ENCODE assay signal across 7 cellular contexts in the genomic region with DNA sequence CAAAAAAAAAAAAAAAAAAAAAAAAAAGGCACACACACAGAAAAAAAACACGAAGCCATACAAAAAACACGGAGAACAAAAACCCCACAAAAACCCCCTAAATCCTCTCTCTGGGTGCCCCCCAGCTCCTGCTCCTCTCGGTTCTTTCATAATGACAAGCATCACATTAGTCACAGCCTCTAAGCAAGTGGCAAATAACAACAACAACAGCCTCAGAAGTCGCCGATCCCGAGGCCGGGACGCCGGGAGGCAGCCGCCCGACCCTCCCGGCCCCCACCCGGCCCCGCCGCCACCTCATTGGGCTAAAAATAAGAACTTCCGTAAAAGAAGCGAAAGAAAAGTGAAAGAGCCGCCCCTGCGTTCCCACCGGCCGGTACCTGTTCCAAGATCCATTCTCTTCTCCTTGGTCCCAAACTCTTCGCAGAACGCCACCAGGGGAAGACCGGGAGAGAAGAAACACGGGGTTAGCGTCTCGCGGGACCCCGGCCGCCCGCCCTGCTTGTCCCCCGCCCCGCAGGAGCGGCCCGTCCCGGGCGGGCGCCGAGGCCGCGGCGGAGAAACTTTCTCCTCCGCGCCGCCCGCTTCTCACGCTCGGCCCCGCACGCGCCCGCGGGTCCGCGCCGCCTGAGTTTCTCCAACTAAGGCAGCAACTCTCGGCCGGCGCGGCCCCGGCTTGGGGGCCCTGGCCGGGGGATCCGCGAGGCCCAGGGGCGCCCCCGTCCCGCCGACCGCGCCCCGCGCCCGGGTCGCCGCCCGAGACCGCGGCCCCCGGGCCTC.
DNase-seq lines count a peak whose midpoint lies in the region; ATAC-seq and TF ChIP-seq lines count a peak whose summit lies in the region.

No MANE protein-coding gene starts in this region.

- DNase-seq in astrocyte of the hippocampus (ENCODE audit: low read depth, low spot score) = peak; percentile 64
- DNase-seq in left kidney (ENCODE audit: low read depth, low spot score) = peak; percentile 69
- peak; percentile 8 to 22 for DNase-seq in stimulated activated CD8-positive, alpha-beta memory T cell treated with anti-CD3 and anti-CD28 coated beads, Interleukin-15, amount 100 ng/mL, for 48 hours (ENCODE audit: low read depth in 2 of 2)
- DNase-seq in middle frontal gyrus (ENCODE audit: extremely low spot score, low spot score) = no peak

- ATAC-seq in GM18505 (IDR thresholded peaks at IDR 0.05; ENCODE audit: unreplicated experiment) = peak; percentile 31
- peak; percentile 19 for ATAC-seq in HG03354 (IDR thresholded peaks at IDR 0.05; ENCODE audit: poor library complexity, severe bottlenecking, unreplicated experiment)

- TF ChIP-seq CTCF in SU-DHL-6 (IDR thresholded peaks at IDR 0.05; ENCODE audit: insufficient read depth, low read length, poor library complexity, severe bottlenecking) = no peak

- H2AFZ ChIP-seq in SU-DHL-6 (ENCODE audit: low read depth, low read length, severe bottlenecking) = peak overlapping the region; percentile 83

- H3K4me2 ChIP-seq in SU-DHL-6 (ENCODE audit: low read depth, low read length, poor library complexity, severe bottlenecking) = peak overlapping the region; percentile 91

- H3K79me2 ChIP-seq in SU-DHL-6 (ENCODE audit: insufficient read depth, low read length) = no peaks in the 10 kb centered on the region

- H3K9ac ChIP-seq in SU-DHL-6 (ENCODE audit: low read length) = peak overlapping the region; percentile 59

- no peaks in the 10 kb centered on the region for H3K9me2 ChIP-seq in SU-DHL-6 (replicated peaks; ENCODE audit: insufficient read depth, low read length)

- H3K4me3 ChIP-seq in SU-DHL-6 (ENCODE audit: insufficient read depth, low read length, poor library complexity, severe bottlenecking) = peak overlapping the region; percentile 82

- H4K20me1 ChIP-seq in SU-DHL-6 (ENCODE audit: low read depth, low read length) = peaks cover 3% of the 10 kb centered on the region; the same call in 1 of the 2 replicates

- peak; percentile 39 for TF ChIP-seq POLR2A in GM18505 (IDR thresholded peaks at IDR 0.05; ENCODE audit: borderline replicate concordance, extremely low read depth, insufficient read depth, insufficient read length)

- H3K36me3 ChIP-seq in SU-DHL-6 (ENCODE audit: low read length) = no peaks in the 10 kb centered on the region

- H3K27me3 ChIP-seq in SU-DHL-6 (ENCODE audit: low read length) = no peaks in the 10 kb centered on the region

- peaks cover 6% of the 10 kb centered on the region; the same call in 1 of the 2 replicates for H3F3A ChIP-seq in SU-DHL-6 (ENCODE audit: insufficient read depth)

- H3K27ac ChIP-seq in SU-DHL-6 (ENCODE audit: low read depth, low read length) = no peak overlapping the region

- no peaks in the 10 kb centered on the region for H3K9me3 ChIP-seq in SU-DHL-6 (ENCODE audit: insufficient read depth, low read length)
